1 cellular context compared by ENCODE assay signal in the genomic region with DNA sequence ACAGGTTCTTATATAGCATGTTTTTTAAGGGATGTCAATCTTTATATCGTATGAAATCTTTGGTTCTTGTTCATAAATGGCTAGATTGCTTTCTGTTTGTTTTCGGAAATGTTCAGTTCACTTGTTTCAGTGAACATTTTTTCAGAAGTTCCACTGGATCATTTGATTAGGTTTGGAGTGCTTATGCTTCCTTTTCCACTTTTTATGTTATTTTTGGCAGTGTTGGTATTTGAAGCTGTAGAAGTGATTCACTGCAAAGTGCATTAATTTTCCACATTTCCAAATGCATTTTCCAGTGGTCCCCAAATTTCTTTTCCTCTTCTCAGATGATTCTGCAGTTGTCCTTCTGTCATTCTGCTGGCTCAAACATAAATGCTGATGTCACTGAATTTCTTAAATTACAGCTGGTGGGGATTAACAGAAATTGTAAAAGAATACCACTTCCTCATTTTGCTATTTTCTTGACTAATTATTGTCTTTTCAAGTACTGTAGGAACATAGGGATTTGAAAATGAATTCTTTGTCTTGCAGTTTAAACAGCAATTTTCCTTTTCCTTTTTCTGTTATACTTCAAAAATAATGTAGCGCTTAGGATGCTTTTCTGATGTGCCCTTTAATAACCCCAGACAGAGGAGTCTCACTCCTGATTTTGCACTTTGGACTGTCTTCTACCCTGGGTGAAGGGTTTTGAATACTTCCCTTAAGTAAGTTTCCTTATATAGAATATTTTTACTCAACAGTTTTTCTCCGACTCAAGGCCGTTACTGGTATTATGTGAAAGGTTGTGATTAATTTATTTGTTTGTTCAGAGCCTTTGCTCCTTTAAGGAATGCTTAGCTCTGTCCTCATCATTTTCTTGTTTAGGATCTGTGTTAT.
TF ChIP-seq lines count a peak whose summit lies in the region.

No MANE protein-coding gene starts in this region.

TF ChIP-seq in GM23338, 12 proteins besides CTCF, POLR2A, EP300 and RAD21 (continued from another document):
- TF ChIP-seq, protein P1, sequence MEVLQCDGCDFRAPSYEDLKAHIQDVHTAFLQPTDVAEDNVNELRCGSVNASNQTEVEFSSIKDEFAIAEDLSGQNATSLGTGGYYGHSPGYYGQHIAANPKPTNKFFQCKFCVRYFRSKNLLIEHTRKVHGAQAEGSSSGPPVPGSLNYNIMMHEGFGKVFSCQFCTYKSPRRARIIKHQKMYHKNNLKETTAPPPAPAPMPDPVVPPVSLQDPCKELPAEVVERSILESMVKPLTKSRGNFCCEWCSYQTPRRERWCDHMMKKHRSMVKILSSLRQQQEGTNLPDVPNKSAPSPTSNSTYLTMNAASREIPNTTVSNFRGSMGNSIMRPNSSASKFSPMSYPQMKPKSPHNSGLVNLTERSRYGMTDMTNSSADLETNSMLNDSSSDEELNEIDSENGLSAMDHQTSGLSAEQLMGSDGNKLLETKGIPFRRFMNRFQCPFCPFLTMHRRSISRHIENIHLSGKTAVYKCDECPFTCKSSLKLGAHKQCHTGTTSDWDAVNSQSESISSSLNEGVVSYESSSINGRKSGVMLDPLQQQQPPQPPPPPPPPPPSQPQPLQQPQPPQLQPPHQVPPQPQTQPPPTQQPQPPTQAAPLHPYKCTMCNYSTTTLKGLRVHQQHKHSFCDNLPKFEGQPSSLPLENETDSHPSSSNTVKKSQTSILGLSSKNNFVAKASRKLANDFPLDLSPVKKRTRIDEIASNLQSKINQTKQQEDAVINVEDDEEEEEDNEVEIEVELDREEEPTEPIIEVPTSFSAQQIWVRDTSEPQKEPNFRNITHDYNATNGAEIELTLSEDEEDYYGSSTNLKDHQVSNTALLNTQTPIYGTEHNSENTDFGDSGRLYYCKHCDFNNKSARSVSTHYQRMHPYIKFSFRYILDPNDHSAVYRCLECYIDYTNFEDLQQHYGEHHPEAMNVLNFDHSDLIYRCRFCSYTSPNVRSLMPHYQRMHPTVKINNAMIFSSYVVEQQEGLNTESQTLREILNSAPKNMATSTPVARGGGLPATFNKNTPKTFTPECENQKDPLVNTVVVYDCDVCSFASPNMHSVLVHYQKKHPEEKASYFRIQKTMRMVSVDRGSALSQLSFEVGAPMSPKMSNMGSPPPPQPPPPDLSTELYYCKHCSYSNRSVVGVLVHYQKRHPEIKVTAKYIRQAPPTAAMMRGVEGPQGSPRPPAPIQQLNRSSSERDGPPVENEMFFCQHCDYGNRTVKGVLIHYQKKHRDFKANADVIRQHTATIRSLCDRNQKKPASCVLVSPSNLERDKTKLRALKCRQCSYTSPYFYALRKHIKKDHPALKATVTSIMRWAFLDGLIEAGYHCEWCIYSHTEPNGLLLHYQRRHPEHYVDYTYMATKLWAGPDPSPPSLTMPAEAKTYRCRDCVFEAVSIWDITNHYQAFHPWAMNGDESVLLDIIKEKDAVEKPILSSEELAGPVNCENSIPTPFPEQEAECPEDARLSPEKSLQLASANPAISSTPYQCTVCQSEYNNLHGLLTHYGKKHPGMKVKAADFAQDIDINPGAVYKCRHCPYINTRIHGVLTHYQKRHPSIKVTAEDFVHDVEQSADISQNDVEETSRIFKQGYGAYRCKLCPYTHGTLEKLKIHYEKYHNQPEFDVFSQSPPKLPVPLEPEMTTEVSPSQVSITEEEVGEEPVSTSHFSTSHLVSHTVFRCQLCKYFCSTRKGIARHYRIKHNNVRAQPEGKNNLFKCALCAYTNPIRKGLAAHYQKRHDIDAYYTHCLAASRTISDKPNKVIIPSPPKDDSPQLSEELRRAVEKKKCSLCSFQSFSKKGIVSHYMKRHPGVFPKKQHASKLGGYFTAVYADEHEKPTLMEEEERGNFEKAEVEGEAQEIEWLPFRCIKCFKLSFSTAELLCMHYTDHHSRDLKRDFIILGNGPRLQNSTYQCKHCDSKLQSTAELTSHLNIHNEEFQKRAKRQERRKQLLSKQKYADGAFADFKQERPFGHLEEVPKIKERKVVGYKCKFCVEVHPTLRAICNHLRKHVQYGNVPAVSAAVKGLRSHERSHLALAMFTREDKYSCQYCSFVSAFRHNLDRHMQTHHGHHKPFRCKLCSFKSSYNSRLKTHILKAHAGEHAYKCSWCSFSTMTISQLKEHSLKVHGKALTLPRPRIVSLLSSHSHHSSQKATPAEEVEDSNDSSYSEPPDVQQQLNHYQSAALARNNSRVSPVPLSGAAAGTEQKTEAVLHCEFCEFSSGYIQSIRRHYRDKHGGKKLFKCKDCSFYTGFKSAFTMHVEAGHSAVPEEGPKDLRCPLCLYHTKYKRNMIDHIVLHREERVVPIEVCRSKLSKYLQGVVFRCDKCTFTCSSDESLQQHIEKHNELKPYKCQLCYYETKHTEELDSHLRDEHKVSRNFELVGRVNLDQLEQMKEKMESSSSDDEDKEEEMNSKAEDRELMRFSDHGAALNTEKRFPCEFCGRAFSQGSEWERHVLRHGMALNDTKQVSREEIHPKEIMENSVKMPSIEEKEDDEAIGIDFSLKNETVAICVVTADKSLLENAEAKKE (CRISPR knock-in tag; IDR thresholded peaks at IDR 0.05): no peak
